ENCODE assay signal across 17 cellular contexts in genomic region chr1:15676688-15677661, GRCh38.
"Had no signal": no experiment of that assay in that cellular context is flagged by ENCODE, and none has a peak within 500 bp of the region (broad histone marks: within the 10 kb centered on the region; RNA-seq: fewer than 3 reads in every experiment).

No MANE protein-coding gene starts in this region.

- H3K27ac ChIP-seq: cardiac muscle cell, foreskin keratinocyte had no signal

- FAIRE-seq: keratinocyte had no signal

- DNase-seq: activated CD4-positive, alpha-beta T cell treated with anti-CD3 and anti-CD28 coated beads, Interleukin-2, amount 50 U/mL, for 4 hours; activated gamma-delta T cell treated with Interleukin-2 at 50 U/mL for 16 hours; activated naive CD8-positive, alpha-beta T cell treated with anti-CD3 and anti-CD28 coated beads for 36 hours; activated T-cell treated with anti-CD3 and anti-CD28 coated beads for 4 hours; amniotic stem cell; effector memory CD8-positive, alpha-beta T cell; foreskin keratinocyte; hippocampal formation; occipital lobe; posterior cingulate gyrus; retina; spleen; stimulated activated naive B cell treated with anti-CD40 and anti-IgM and Interleukin-4, amounts not matched to agents 10 μg/mL and 1 μg/mL and 100 μg/mL, for 72 hours; T1000 had no signal

- H3K27me3 ChIP-seq: cardiac muscle cell, foreskin keratinocyte, spleen had no signal

- H3K4me3 ChIP-seq: cardiac muscle cell, lung, spleen had no signal

- H3K9me3 ChIP-seq: spleen had no signal

- H3K36me3 ChIP-seq: cardiac muscle cell, spleen had no signal
